ENCODE assay signal across 13 cellular contexts in the genomic region with DNA sequence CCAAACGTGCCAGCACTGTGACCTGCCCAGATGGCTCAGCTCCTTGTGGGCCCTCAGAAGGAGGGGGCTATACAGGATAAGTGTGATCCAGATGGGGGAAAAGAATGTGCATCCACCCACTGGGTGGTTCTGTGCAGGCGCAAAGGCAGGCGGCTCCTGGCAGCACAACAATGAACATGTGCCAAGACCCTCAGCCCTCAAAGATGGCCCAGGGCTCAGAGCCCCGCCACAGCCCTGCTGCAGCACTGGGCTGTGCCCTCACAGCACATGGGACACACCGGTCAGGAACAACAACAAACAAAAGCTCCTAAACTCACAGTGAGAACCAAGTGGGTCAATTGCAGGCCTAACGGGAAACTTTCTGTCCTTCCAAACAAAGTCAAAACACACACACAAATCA. TPM values are rescaled to one million over a fixed set of nuclear protein-coding genes. Genes with fewer than 3 reads are reported as not detected.
DNase-seq lines count a peak whose midpoint lies in the region; ATAC-seq, FAIRE-seq and TF ChIP-seq lines count a peak whose summit lies in the region.
"Had no signal": no experiment of that assay in that cellular context is flagged by ENCODE, and none has a peak within 500 bp of the region (broad histone marks: within the 10 kb centered on the region; RNA-seq: fewer than 3 reads in every experiment).

No MANE protein-coding gene starts in this region.

- FAIRE-seq in small intestine (lab: Jason Lieb, UNC), result no peak

- no peaks in the 10 kb centered on the region for H3K9me3 Mint-ChIP-seq in CD4-positive, CD25-positive, alpha-beta regulatory T cell
- no peaks in the 10 kb centered on the region for H3K9me3 Mint-ChIP-seq in activated naive CD8-positive, alpha-beta T cell treated with anti-CD3 and anti-CD28 coated beads, Interleukin-2, amount 10 ng/mL, durations not matched to agents 7 days and 5 days
- H3K9me3 Mint-ChIP-seq in naive thymus-derived CD8-positive, alpha-beta T cell, result no peaks in the 10 kb centered on the region
- H3K9me3 Mint-ChIP-seq in type B pancreatic cell, result peaks cover 5% of the 10 kb centered on the region

- peak overlapping the region; percentile 94 to 100 (median 97) for H3K4me3 Mint-ChIP-seq in CD4-positive, CD25-positive, alpha-beta regulatory T cell
- H3K4me3 Mint-ChIP-seq in activated naive CD8-positive, alpha-beta T cell treated with anti-CD3 and anti-CD28 coated beads, Interleukin-2, amount 10 ng/mL, durations not matched to agents 7 days and 5 days, result peak overlapping the region; percentile 84
- peak overlapping the region; percentile 79 to 99 (median 98) for H3K4me3 Mint-ChIP-seq in naive thymus-derived CD8-positive, alpha-beta T cell
- H3K4me3 Mint-ChIP-seq in type B pancreatic cell, result no peak overlapping the region
- H3K4me3 Mint-ChIP-seq: mesothelial cell of epicardium had no signal

- WGBS in small intestine, 3 donors, result 65 to 82% (median 72%) methylated on average over 6 of the region's 6 CpGs

- H3K27ac ChIP-seq in CD4-positive, CD25-positive, alpha-beta regulatory T cell (ENCODE audit: insufficient read depth, low read length, poor library complexity, severe bottlenecking), result peak overlapping the region; percentile 72
- H3K27ac ChIP-seq in HEK293 (ENCODE audit: extremely low read depth, low read depth, low read length), result no peak overlapping the region
- H3K27ac ChIP-seq in small intestine (ENCODE audit: low read depth in 1 of 2, low read length in 1 of 2), result no peak overlapping the region

- H3K27me3 Mint-ChIP-seq in CD4-positive, CD25-positive, alpha-beta regulatory T cell, result no peaks in the 10 kb centered on the region
- no peaks in the 10 kb centered on the region for H3K27me3 Mint-ChIP-seq in activated naive CD8-positive, alpha-beta T cell treated with anti-CD3 and anti-CD28 coated beads, Interleukin-2, amount 10 ng/mL, durations not matched to agents 7 days and 5 days
- no peaks in the 10 kb centered on the region for H3K27me3 Mint-ChIP-seq in naive thymus-derived CD8-positive, alpha-beta T cell
- no peaks in the 10 kb centered on the region for H3K27me3 Mint-ChIP-seq in type B pancreatic cell

- peak overlapping the region; percentile 92 to 98 (median 94) for H3K27ac Mint-ChIP-seq in CD4-positive, CD25-positive, alpha-beta regulatory T cell
- H3K27ac Mint-ChIP-seq in activated naive CD8-positive, alpha-beta T cell treated with anti-CD3 and anti-CD28 coated beads, Interleukin-2, amount 10 ng/mL, durations not matched to agents 7 days and 5 days, result peak overlapping the region; percentile 80
- peak overlapping the region; percentile 88 to 97 (median 94) for H3K27ac Mint-ChIP-seq in naive thymus-derived CD8-positive, alpha-beta T cell
- H3K27ac Mint-ChIP-seq in type B pancreatic cell, result no peak overlapping the region
- H3K27ac Mint-ChIP-seq: mesothelial cell of epicardium had no signal

- H3K36me3 Mint-ChIP-seq in CD4-positive, CD25-positive, alpha-beta regulatory T cell, result peaks cover 30% of the 10 kb centered on the region
- peaks cover 44% of the 10 kb centered on the region for H3K36me3 Mint-ChIP-seq in activated naive CD8-positive, alpha-beta T cell treated with anti-CD3 and anti-CD28 coated beads, Interleukin-2, amount 10 ng/mL, durations not matched to agents 7 days and 5 days
- H3K36me3 Mint-ChIP-seq in naive thymus-derived CD8-positive, alpha-beta T cell, result peaks cover 0 to 31% (median 0%) of the 10 kb centered on the region in 3 donors
- peaks cover 5% of the 10 kb centered on the region for H3K36me3 Mint-ChIP-seq in type B pancreatic cell
- H3K36me3 Mint-ChIP-seq: mesothelial cell of epicardium had no signal

- no peak for DNase-seq in CD4-positive, CD25-positive, alpha-beta regulatory T cell
- DNase-seq in activated naive CD8-positive, alpha-beta T cell treated with anti-CD3 and anti-CD28 coated beads, Interleukin-2, amount 10 ng/mL, durations not matched to agents 7 days and 5 days, result no peak
- DNase-seq in naive thymus-derived CD8-positive, alpha-beta T cell, result no peak
- no peak for DNase-seq in NCI-H345 treated with DMSO at 0.1 percent for 48 hours (lab: John Stamatoyannopoulos, UW; ENCODE audit: unreplicated experiment)
- DNase-seq in type B pancreatic cell (ENCODE audit: extremely low spot score, unreplicated experiment), result no peak
- no peak for DNase-seq in small intestine
- DNase-seq: activated CD4-positive, alpha-beta T cell treated with anti-CD3 and anti-CD28 coated beads for 1 hour; islet precursor cell; NCI-H187 had no signal

- POLR2A ChIA-PET in HEK293 (lab: Yijun Ruan, JAX), result no interaction called here
- POLR2A ChIA-PET in activated naive CD8-positive, alpha-beta T cell treated with anti-CD3 and anti-CD28 coated beads, Interleukin-2, amount 10 ng/mL, durations not matched to agents 7 days and 5 days (lab: Charles Lee), result interaction anchor here (0.7 to 1.1 kb wide), 3 partner anchors 9 to 56 kb away, joined by 3 read pairs; no protein-coding TSS in a partner anchor
- POLR2A ChIA-PET in naive thymus-derived CD8-positive, alpha-beta T cell (lab: Charles Lee), result interaction anchor here (0.5 to 3.4 kb wide), 8 partner anchors 9 to 62 kb away, joined by 3 to 23 read pairs (median 4); no protein-coding TSS in a partner anchor

- H3K4me3 ChIP-seq in CD4-positive, CD25-positive, alpha-beta regulatory T cell (ENCODE audit: low read depth, low read length), result peak overlapping the region; percentile 92
- H3K4me3 ChIP-seq in HEK293 (ENCODE audit: low read depth, low read length) (no peak overlapping the region), small intestine (ENCODE audit: low read depth in 1 of 2, low read length in 2 of 2) (no peak overlapping the region)
- H3K4me3 ChIP-seq: Peyer's patch, smooth muscle cell had no signal

- no peaks in the 10 kb centered on the region for H3K36me3 ChIP-seq in CD4-positive, CD25-positive, alpha-beta regulatory T cell (ENCODE audit: control insufficient read depth, insufficient read depth, low read length)
- H3K36me3 ChIP-seq in HEK293 (ENCODE audit: control insufficient read depth in 2 of 2, insufficient read depth in 1 of 2, low read length in 2 of 2) (no peaks in the 10 kb centered on the region), small intestine (ENCODE audit: control insufficient read depth in 2 of 2, insufficient read depth in 2 of 2, low read length in 2 of 2) (no peaks in the 10 kb centered on the region)
- H3K36me3 ChIP-seq: Peyer's patch had no signal

- CTCF ChIA-PET in HEK293 (lab: Yijun Ruan, JAX), result no interaction called here

- H3K27me3 ChIP-seq in CD4-positive, CD25-positive, alpha-beta regulatory T cell (ENCODE audit: control insufficient read depth, insufficient read depth, low read length), result no peaks in the 10 kb centered on the region
- H3K27me3 ChIP-seq in small intestine (ENCODE audit: control insufficient read depth in 2 of 2, insufficient read depth in 2 of 2, low read length in 2 of 2), result no peaks in the 10 kb centered on the region
- H3K27me3 ChIP-seq: Peyer's patch had no signal

- ATAC-seq in CD4-positive, CD25-positive, alpha-beta regulatory T cell (ENCODE audit: low read depth in 2 of 2), result no peak
- no peak for ATAC-seq in activated naive CD8-positive, alpha-beta T cell treated with anti-CD3 and anti-CD28 coated beads, Interleukin-2, amount 10 ng/mL, durations not matched to agents 7 days and 5 days (ENCODE audit: low read depth)
- no peak for ATAC-seq in naive thymus-derived CD8-positive, alpha-beta T cell

- no peaks in the 10 kb centered on the region for H3K9me3 ChIP-seq in CD4-positive, CD25-positive, alpha-beta regulatory T cell (ENCODE audit: control insufficient read depth in 2 of 2, low read length in 2 of 2)
- H3K9me3 ChIP-seq in HEK293 (ENCODE audit: control insufficient read depth, insufficient read depth, low read depth, low read length) (no peaks in the 10 kb centered on the region), small intestine (ENCODE audit: control insufficient read depth, low read depth) (no peaks in the 10 kb centered on the region)
- H3K9me3 ChIP-seq: Peyer's patch had no signal

- no peak for TF ChIP-seq CTCF in HEK293 (tag by site-specific recombination; IDR thresholded peaks at IDR 0.05)
- no peak for TF ChIP-seq CTCF in type B pancreatic cell (conservative IDR thresholded peaks at IDR 0.05)

- H3K4me1 ChIP-seq in CD4-positive, CD25-positive, alpha-beta regulatory T cell (ENCODE audit: control insufficient read depth, insufficient read depth, low read length, poor library complexity, severe bottlenecking), result peaks cover 83% of the 10 kb centered on the region
- no peaks in the 10 kb centered on the region for H3K4me1 ChIP-seq in HEK293 (ENCODE audit: control insufficient read depth, insufficient read depth, low read length)
- H3K4me1 ChIP-seq in small intestine (ENCODE audit: control insufficient read depth in 2 of 2, insufficient read depth in 1 of 2, low read depth in 1 of 2, low read length in 1 of 2), result peaks cover 2 to 13% of the 10 kb centered on the region in 2 donors

- peaks cover 30 to 91% (median 66%) of the 10 kb centered on the region in 4 donors for H3K4me1 Mint-ChIP-seq in CD4-positive, CD25-positive, alpha-beta regulatory T cell
- H3K4me1 Mint-ChIP-seq in activated naive CD8-positive, alpha-beta T cell treated with anti-CD3 and anti-CD28 coated beads, Interleukin-2, amount 10 ng/mL, durations not matched to agents 7 days and 5 days, result peaks cover 64% of the 10 kb centered on the region
- H3K4me1 Mint-ChIP-seq in naive thymus-derived CD8-positive, alpha-beta T cell, result peaks cover 55 to 91% (median 89%) of the 10 kb centered on the region in 4 donors
- peaks cover 13% of the 10 kb centered on the region for H3K4me1 Mint-ChIP-seq in type B pancreatic cell (ENCODE audit: unreplicated experiment)

TF ChIP-seq in HEK293, 187 proteins besides CTCF, POLR2A, EP300 and RAD21 (continues in another document):
- TF ChIP-seq, protein P1, sequence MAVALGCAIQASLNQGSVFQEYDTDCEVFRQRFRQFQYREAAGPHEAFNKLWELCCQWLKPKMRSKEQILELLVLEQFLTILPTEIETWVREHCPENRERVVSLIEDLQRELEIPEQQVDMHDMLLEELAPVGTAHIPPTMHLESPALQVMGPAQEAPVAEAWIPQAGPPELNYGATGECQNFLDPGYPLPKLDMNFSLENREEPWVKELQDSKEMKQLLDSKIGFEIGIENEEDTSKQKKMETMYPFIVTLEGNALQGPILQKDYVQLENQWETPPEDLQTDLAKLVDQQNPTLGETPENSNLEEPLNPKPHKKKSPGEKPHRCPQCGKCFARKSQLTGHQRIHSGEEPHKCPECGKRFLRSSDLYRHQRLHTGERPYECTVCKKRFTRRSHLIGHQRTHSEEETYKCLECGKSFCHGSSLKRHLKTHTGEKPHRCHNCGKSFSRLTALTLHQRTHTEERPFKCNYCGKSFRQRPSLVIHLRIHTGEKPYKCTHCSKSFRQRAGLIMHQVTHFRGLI (tag by site-specific recombination; IDR thresholded peaks at IDR 0.05), result peak; percentile 75; the same call in 1 of the 2 replicates

RNA-seq across cellular contexts. Expression of a gene that starts 4.7 kb away (rescaled TPM):
- 480 TPM for total RNA-seq in CD4-positive, CD25-positive, alpha-beta regulatory T cell
- polyA plus RNA-seq in CD4-positive, CD25-positive, alpha-beta regulatory T cell, result 100 to 1,000 TPM in 1 of 4 donors, 10 to 100 TPM in 3; 67.5 to 108 (median 90.2) TPM
- 100 to 1,000 TPM; 370 to 391 TPM for total RNA-seq in activated naive CD8-positive, alpha-beta T cell treated with anti-CD3 and anti-CD28 coated beads, Interleukin-2, amount 10 ng/mL, durations not matched to agents 7 days and 5 days
- total RNA-seq in naive thymus-derived CD8-positive, alpha-beta T cell, result 100 to 1,000 TPM; 565 to 573 TPM
- polyA plus RNA-seq in naive thymus-derived CD8-positive, alpha-beta T cell, result 100 to 1,000 TPM; 154 to 359 (median 176) TPM
- 32.3 and 43.6 TPM in 2 replicates for total RNA-seq in type B pancreatic cell (ENCODE audit: low replicate concordance)
- 1 to 10 TPM in 2 of 3 donors, under 1 TPM in 1; 0.67 to 8.8 (median 4.6) TPM for polyA plus RNA-seq in small intestine
